In genomic region chr2:11678306-11678960, GRCh38 we compare ENCODE assay signal across 17 cellular contexts. TPM values are rescaled to one million over a fixed set of nuclear protein-coding genes. Genes with fewer than 3 reads are reported as not detected.
DNase-seq lines count a peak whose midpoint lies in the region; ATAC-seq and TF ChIP-seq lines count a peak whose summit lies in the region.
"Had no signal": no experiment of that assay in that cellular context is flagged by ENCODE, and none has a peak within 500 bp of the region (broad histone marks: within the 10 kb centered on the region; RNA-seq: fewer than 3 reads in every experiment).

No MANE protein-coding gene starts in this region.

- H3K4me1 ChIP-seq in sigmoid colon (no peaks in the 10 kb centered on the region), gastroesophageal sphincter (peaks cover 0 to 6% (median 0%) of the 10 kb centered on the region in 3 donors)
- H3K4me1 ChIP-seq: BE2C, SJSA1 had no signal

- intact Hi-C loops in sigmoid colon (cut with DNase I) = no loop called here

- no peaks in the 10 kb centered on the region for H3K36me3 Mint-ChIP-seq in activated naive CD8-positive, alpha-beta T cell treated with anti-CD3 and anti-CD28 coated beads for 36 hours

- no peak for ATAC-seq in gastroesophageal sphincter
- ATAC-seq: HCT116, K562, PC-3 had no signal

- H3K9me3 ChIP-seq in sigmoid colon (no peaks in the 10 kb centered on the region), gastroesophageal sphincter (peaks cover 0 to 6% (median 0%) of the 10 kb centered on the region in 3 donors)
- H3K9me3 ChIP-seq: BE2C had no signal

- H3K36me3 ChIP-seq in sigmoid colon (no peaks in the 10 kb centered on the region), brain microvascular endothelial cell (replicated peaks) (no peaks in the 10 kb centered on the region), gastroesophageal sphincter (no peaks in the 10 kb centered on the region)
- H3K36me3 ChIP-seq: BE2C, SJSA1 had no signal

- TF ChIP-seq EP300 in sigmoid colon (IDR thresholded peaks at IDR 0.05) (no peak), gastroesophageal sphincter (IDR thresholded peaks at IDR 0.05) (no peak)

- peak; percentile 13 for DNase-seq in DMS79 treated with DMSO at 0.1 percent for 48 hours (lab: John Stamatoyannopoulos, UW)
- no peak for DNase-seq in DMS79 (lab: John Stamatoyannopoulos, UW)
- peak; percentile 31 for DNase-seq in NCI-H69 (lab: John Stamatoyannopoulos, UW)
- peak; percentile 32 for DNase-seq in islet precursor cell
- DNase-seq in sigmoid colon = peak; percentile 33
- no peak for DNase-seq in brain microvascular endothelial cell
- no peak for DNase-seq in activated naive CD8-positive, alpha-beta T cell treated with anti-CD3 and anti-CD28 coated beads for 36 hours
- DNase-seq: BE2C; CD4-positive, alpha-beta T cell; NCI-H2029; NCI-H774; PC-3 had no signal

- H3K27me3 ChIP-seq in sigmoid colon (peaks cover 0 to 37% (median 8%) of the 10 kb centered on the region in 3 donors), brain microvascular endothelial cell (replicated peaks) (peaks cover 40% of the 10 kb centered on the region), gastroesophageal sphincter (peaks cover 31% of the 10 kb centered on the region)
- H3K27me3 ChIP-seq: BE2C had no signal

- TF ChIP-seq CTCF in sigmoid colon (IDR thresholded peaks at IDR 0.05) = no peak
- TF ChIP-seq CTCF in brain microvascular endothelial cell (IDR thresholded peaks at IDR 0.05; ENCODE audit: low read depth, low read length, missing control alignments) = no peak
- no peak for TF ChIP-seq CTCF in gastroesophageal sphincter (IDR thresholded peaks at IDR 0.05)

- H3K27me3 Mint-ChIP-seq in activated naive CD8-positive, alpha-beta T cell treated with anti-CD3 and anti-CD28 coated beads for 36 hours = peaks cover 35% of the 10 kb centered on the region

- no peaks in the 10 kb centered on the region for H3K9me3 Mint-ChIP-seq in activated naive CD8-positive, alpha-beta T cell treated with anti-CD3 and anti-CD28 coated beads for 36 hours
- H3K9me3 Mint-ChIP-seq: CD4-positive, alpha-beta T cell had no signal

- in situ Hi-C loops in brain microvascular endothelial cell (cut with HindIII; ENCODE audit: low pct_ligation_motif_present, low sequenced_read_pairs) = no loop called here

- H3K27ac ChIP-seq in sigmoid colon = no peak overlapping the region
- no peak overlapping the region for H3K27ac ChIP-seq in brain microvascular endothelial cell
- no peak overlapping the region for H3K27ac ChIP-seq in gastroesophageal sphincter
- H3K27ac ChIP-seq: 22Rv1, SJSA1 had no signal

- H3K4me1 Mint-ChIP-seq in activated naive CD8-positive, alpha-beta T cell treated with anti-CD3 and anti-CD28 coated beads for 36 hours = peaks cover 7% of the 10 kb centered on the region

- H3K4me3 Mint-ChIP-seq in activated naive CD8-positive, alpha-beta T cell treated with anti-CD3 and anti-CD28 coated beads for 36 hours = no peak overlapping the region
- H3K4me3 Mint-ChIP-seq: CD4-positive, alpha-beta T cell had no signal

- no peak for TF ChIP-seq POLR2A in sigmoid colon (IDR thresholded peaks at IDR 0.05)
- no peak for TF ChIP-seq POLR2A in gastroesophageal sphincter (IDR thresholded peaks at IDR 0.05)

- H3K27ac Mint-ChIP-seq in activated naive CD8-positive, alpha-beta T cell treated with anti-CD3 and anti-CD28 coated beads for 36 hours = no peak overlapping the region
- H3K27ac Mint-ChIP-seq: CD4-positive, alpha-beta T cell had no signal

- WGBS in sigmoid colon, 2 donors = 80 to 84% methylated on average over 14 of the region's 14 CpGs
- 72% methylated on average over 6 of the region's 14 CpGs; no CpG with 5 or more reads in 1 of the 2 donors for WGBS in gastroesophageal sphincter (ENCODE audit: low coverage in 1 of 2), 2 donors

- H3K4me3 ChIP-seq in sigmoid colon = no peak overlapping the region
- no peak overlapping the region for H3K4me3 ChIP-seq in brain microvascular endothelial cell (ENCODE audit: low read depth, low read length)
- H3K4me3 ChIP-seq in gastroesophageal sphincter = no peak overlapping the region
- H3K4me3 ChIP-seq: K562, SJSA1 had no signal

RNA-seq across cellular contexts. Expression of gene NTSR2, which starts 8.4 kb away (rescaled TPM):
- not detected for total RNA-seq in sigmoid colon
- under 1 TPM in 2 of 3 donors, not detected in 1; 0.04 to 0.60 TPM for polyA plus RNA-seq in sigmoid colon
- not detected for total RNA-seq in gastroesophageal sphincter
- total RNA-seq in activated naive CD8-positive, alpha-beta T cell treated with anti-CD3 and anti-CD28 coated beads for 36 hours = not detected
- total RNA-seq: CD4-positive, alpha-beta T cell; K562; PC-3; SJSA1 had no signal
- polyA plus RNA-seq: K562 had no signal

Comparison
In these comparisons a context has a peak if more than half of its experiments do, and no peak if none do; other contexts are left out.
1. DNase-seq: peak in DMS79 treated with DMSO at 0.1 percent for 48 hours (single experiment), NCI-H69 (single experiment), islet precursor cell (single experiment) and sigmoid colon (single experiment); none in DMS79 (single experiment), brain microvascular endothelial cell (single experiment) and activated naive CD8-positive, alpha-beta T cell treated with anti-CD3 and anti-CD28 coated beads for 36 hours (single experiment).